ENCODE assay signal across 17 cellular contexts in the genomic region with DNA sequence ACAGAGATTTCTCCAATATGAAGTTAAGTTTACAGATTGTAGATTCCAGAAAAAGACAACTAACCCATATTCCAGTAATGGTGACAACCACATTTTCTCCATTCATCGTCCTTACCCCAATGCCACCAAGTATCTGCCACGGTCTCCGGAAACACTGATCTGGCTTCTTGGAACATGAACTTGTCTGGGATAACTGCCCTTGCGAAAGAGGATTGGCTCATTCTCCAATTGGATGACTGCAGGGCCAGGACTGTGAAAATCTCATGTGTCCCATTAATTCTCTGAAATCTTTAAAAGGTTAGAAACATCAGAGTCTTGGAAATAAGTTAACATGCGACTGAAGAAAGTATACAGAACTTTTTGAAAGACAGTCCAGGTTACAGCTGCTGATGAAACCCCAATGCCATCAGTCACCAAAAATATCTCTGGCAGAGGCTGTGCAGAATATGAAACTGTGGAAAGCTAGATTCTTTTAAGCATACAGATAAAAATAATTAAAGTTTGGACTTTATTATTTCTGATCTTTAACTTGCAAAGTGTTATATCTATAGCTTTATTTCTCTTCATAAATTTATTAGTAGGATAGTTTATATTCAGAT.
DNase-seq lines count a peak whose midpoint lies in the region; ATAC-seq, FAIRE-seq and TF ChIP-seq lines count a peak whose summit lies in the region.
"Had no signal": no experiment of that assay in that cellular context is flagged by ENCODE, and none has a peak within 500 bp of the region (broad histone marks: within the 10 kb centered on the region; RNA-seq: fewer than 3 reads in every experiment).

No MANE protein-coding gene starts in this region.

- FAIRE-seq in H54 (lab: Jason Lieb, UNC): no peak
- FAIRE-seq: GM19239, H1 had no signal

- 20 to 32% (median 22%) methylated on average over 5 of the region's 5 CpGs for WGBS in psoas muscle, 3 donors

- ATAC-seq in Right ventricle myocardium inferior: peak; percentile 67
- ATAC-seq in left cardiac atrium: peak in 1 of 2 donors; percentile 82
- ATAC-seq in psoas muscle: peak; percentile 60 to 78 (median 74)

- H3K27ac ChIP-seq in psoas muscle: peak overlapping the region; percentile 88
- no peak overlapping the region for H3K27ac ChIP-seq in ascending aorta
- H3K27ac ChIP-seq: 22Rv1, BLaER1 had no signal

- H3K4me3 ChIP-seq in psoas muscle (peak overlapping the region; percentile 64), ascending aorta (no peak overlapping the region)
- H3K4me3 ChIP-seq: BLaER1 had no signal

- H3K36me3 ChIP-seq in psoas muscle (ENCODE audit: insufficient read depth in 1 of 2, low read depth in 1 of 2): no peaks in the 10 kb centered on the region
- H3K36me3 ChIP-seq in ascending aorta: no peaks in the 10 kb centered on the region
- H3K36me3 ChIP-seq: BLaER1 had no signal

- no peaks in the 10 kb centered on the region for H3K27me3 ChIP-seq in psoas muscle (ENCODE audit: insufficient read depth in 3 of 3, low read length in 2 of 3)
- no peaks in the 10 kb centered on the region for H3K27me3 ChIP-seq in ascending aorta
- H3K27me3 ChIP-seq: BLaER1 had no signal

- peaks cover 23% of the 10 kb centered on the region for H3K4me1 ChIP-seq in psoas muscle
- no peaks in the 10 kb centered on the region for H3K4me1 ChIP-seq in ascending aorta
- H3K4me1 ChIP-seq: BLaER1 had no signal

- no peak for TF ChIP-seq POLR2A in H54 (IDR thresholded peaks at IDR 0.05; ENCODE audit: low read depth, low read length)

- intact Hi-C loops in Right ventricle myocardium inferior (cut with DNase I) (no loop called here), cardiac septum (cut with DNase I) (no loop called here), left cardiac atrium (cut with DNase I) (no loop called here), psoas muscle (cut with DNase I) (no loop called here), ascending aorta (cut with DNase I) (no loop called here)

- DNase-seq in Right ventricle myocardium inferior (ENCODE audit: missing footprints) (no peak), cardiac septum (ENCODE audit: low spot score) (no peak), left cardiac atrium (peak; percentile 22), psoas muscle (peak in 1 of 2 donors; percentile 33), H54 (ENCODE audit: insufficient read length, low spot score) (no peak), ascending aorta (ENCODE audit: low spot score in 2 of 2) (no peak)
- no peak for DNase-seq in NK-92 treated with Interleukin-12 subunit alpha and Interleukin-12 subunit beta, amount 100 ng/mL, for 24 hours (lab: John Stamatoyannopoulos, UW)
- DNase-seq: AML-193; CD4-positive, CD25-positive, alpha-beta regulatory T cell; DMS53; GF-D8; HCEC 1CT; HFFc6 had no signal

- H3K9me3 ChIP-seq in psoas muscle (peaks cover 19% of the 10 kb centered on the region), ascending aorta (peaks cover 0 to 9% of the 10 kb centered on the region in 2 donors)

- TF ChIP-seq CTCF in psoas muscle (IDR thresholded peaks at IDR 0.05) (no peak), ascending aorta (IDR thresholded peaks at IDR 0.05) (no peak)
